8 cellular contexts compared by ENCODE assay signal in genomic region chr7:152025937-152026890, GRCh38. TPM values are rescaled to one million over a fixed set of nuclear protein-coding genes. Genes with fewer than 3 reads are reported as not detected.
DNase-seq lines count a peak whose midpoint lies in the region; ATAC-seq and TF ChIP-seq lines count a peak whose summit lies in the region.

No MANE protein-coding gene starts in this region.

- no peak for DNase-seq in CD4-positive, CD25-positive, alpha-beta regulatory T cell
- DNase-seq in LNCaP clone FGC (ENCODE audit: low read depth) (no peak), dermis blood vessel endothelial cell (peak; percentile 2), nephron progenitor cell (no peak)

- peak overlapping the region; percentile 70 for H3K4me3 ChIP-seq in CD4-positive, CD25-positive, alpha-beta regulatory T cell (ENCODE audit: low read depth, low read length)
- H3K4me3 ChIP-seq in LNCaP clone FGC (ENCODE audit: low read depth, low read length) = peak overlapping the region; percentile 79

- H3K9me3 ChIP-seq in CD4-positive, CD25-positive, alpha-beta regulatory T cell (ENCODE audit: control insufficient read depth in 2 of 2, low read length in 2 of 2) = no peaks in the 10 kb centered on the region

- peaks cover 18 to 50% (median 33%) of the 10 kb centered on the region in 4 donors for H3K4me1 Mint-ChIP-seq in CD4-positive, CD25-positive, alpha-beta regulatory T cell
- peaks cover 18% of the 10 kb centered on the region for H3K4me1 Mint-ChIP-seq in nephron progenitor cell

- TF ChIP-seq CTCF in LNCaP clone FGC (IDR thresholded peaks at IDR 0.05; ENCODE audit: control insufficient read depth, extremely low read depth, insufficient read depth) (no peak), nephron progenitor cell (IDR thresholded peaks at IDR 0.05) (no peak)

- H3K4me3 Mint-ChIP-seq in CD4-positive, CD25-positive, alpha-beta regulatory T cell = peak overlapping the region; percentile 83 to 88 (median 85)
- H3K4me3 Mint-ChIP-seq in nephron progenitor cell = peak overlapping the region; percentile 88

- no peak for ATAC-seq in CD4-positive, CD25-positive, alpha-beta regulatory T cell (ENCODE audit: low read depth in 2 of 2)
- no peak for ATAC-seq in HG02763 (IDR thresholded peaks at IDR 0.05; ENCODE audit: unreplicated experiment)
- ATAC-seq in GM18502 (IDR thresholded peaks at IDR 0.05; ENCODE audit: poor library complexity, unreplicated experiment) = no peak
- no peak for ATAC-seq in GM19324 (IDR thresholded peaks at IDR 0.05; ENCODE audit: low FRiP score, unreplicated experiment)
- no peak for ATAC-seq in GM18858 (IDR thresholded peaks at IDR 0.05; ENCODE audit: unreplicated experiment)

- H3K27ac Mint-ChIP-seq in CD4-positive, CD25-positive, alpha-beta regulatory T cell = peak overlapping the region; percentile 9 to 99 (median 87)
- H3K27ac Mint-ChIP-seq in nephron progenitor cell = peak overlapping the region; percentile 45

- no peaks in the 10 kb centered on the region for H3K36me3 ChIP-seq in CD4-positive, CD25-positive, alpha-beta regulatory T cell (ENCODE audit: control insufficient read depth, insufficient read depth, low read length)

- peaks cover 8% of the 10 kb centered on the region for H3K36me3 Mint-ChIP-seq in CD4-positive, CD25-positive, alpha-beta regulatory T cell
- H3K36me3 Mint-ChIP-seq in nephron progenitor cell (ENCODE audit: low read depth) = peaks cover 39% of the 10 kb centered on the region

- peaks cover 18% of the 10 kb centered on the region for H3K27me3 Mint-ChIP-seq in CD4-positive, CD25-positive, alpha-beta regulatory T cell
- peaks cover 19% of the 10 kb centered on the region for H3K27me3 Mint-ChIP-seq in nephron progenitor cell (ENCODE audit: low read depth, poor library complexity)

- H3K4me1 ChIP-seq in CD4-positive, CD25-positive, alpha-beta regulatory T cell (ENCODE audit: control insufficient read depth, insufficient read depth, low read length, poor library complexity, severe bottlenecking) = peaks cover 14% of the 10 kb centered on the region

- H3K9me3 Mint-ChIP-seq in CD4-positive, CD25-positive, alpha-beta regulatory T cell = peaks cover 0 to 2% (median 0%) of the 10 kb centered on the region in 7 donors
- H3K9me3 Mint-ChIP-seq in nephron progenitor cell = peaks cover 34% of the 10 kb centered on the region

- peaks cover 3% of the 10 kb centered on the region for H3K27me3 ChIP-seq in CD4-positive, CD25-positive, alpha-beta regulatory T cell (ENCODE audit: control insufficient read depth, insufficient read depth, low read length)

- peak overlapping the region; percentile 47 for H3K27ac ChIP-seq in CD4-positive, CD25-positive, alpha-beta regulatory T cell (ENCODE audit: insufficient read depth, low read length, poor library complexity, severe bottlenecking)

RNA-seq across cellular contexts. Expression of gene GALNT11, which starts 0.7 kb away (rescaled TPM):
- total RNA-seq in CD4-positive, CD25-positive, alpha-beta regulatory T cell = 25.3 TPM
- 10 to 100 TPM; 22.5 to 27.1 (median 25.7) TPM for polyA plus RNA-seq in CD4-positive, CD25-positive, alpha-beta regulatory T cell
- 54.1 and 57.8 TPM in 2 replicates for total RNA-seq in dermis blood vessel endothelial cell
